2 cellular contexts compared by ENCODE assay signal in the genomic region with DNA sequence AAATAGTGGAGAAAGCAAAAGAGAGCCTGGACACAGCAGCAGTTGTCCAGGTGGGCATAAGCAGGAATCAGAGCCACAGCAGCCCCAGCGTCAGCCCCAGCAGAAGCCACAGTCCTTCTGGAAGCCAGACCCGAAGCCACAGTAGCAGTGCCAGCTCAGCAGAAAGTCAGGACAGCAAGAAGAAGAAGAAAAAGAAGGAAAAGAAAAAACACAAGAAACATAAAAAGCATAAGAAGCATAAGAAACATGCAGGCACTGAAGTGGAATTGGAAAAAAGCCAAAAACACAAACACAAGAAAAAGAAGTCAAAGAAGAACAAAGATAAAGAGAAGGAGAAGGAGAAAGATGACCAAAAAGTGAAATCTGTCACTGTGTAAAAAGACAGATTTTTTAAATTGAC.
TF ChIP-seq lines count a peak whose summit lies in the region.

No MANE protein-coding gene starts in this region.

TF ChIP-seq in HEK293, 187 proteins besides CTCF, POLR2A, EP300 and RAD21:
- peak; percentile 19; the same call in 1 of the 2 replicates for TF ChIP-seq ZNF2 (tag by site-specific recombination; IDR thresholded peaks at IDR 0.05)
- TF ChIP-seq, protein P1, sequence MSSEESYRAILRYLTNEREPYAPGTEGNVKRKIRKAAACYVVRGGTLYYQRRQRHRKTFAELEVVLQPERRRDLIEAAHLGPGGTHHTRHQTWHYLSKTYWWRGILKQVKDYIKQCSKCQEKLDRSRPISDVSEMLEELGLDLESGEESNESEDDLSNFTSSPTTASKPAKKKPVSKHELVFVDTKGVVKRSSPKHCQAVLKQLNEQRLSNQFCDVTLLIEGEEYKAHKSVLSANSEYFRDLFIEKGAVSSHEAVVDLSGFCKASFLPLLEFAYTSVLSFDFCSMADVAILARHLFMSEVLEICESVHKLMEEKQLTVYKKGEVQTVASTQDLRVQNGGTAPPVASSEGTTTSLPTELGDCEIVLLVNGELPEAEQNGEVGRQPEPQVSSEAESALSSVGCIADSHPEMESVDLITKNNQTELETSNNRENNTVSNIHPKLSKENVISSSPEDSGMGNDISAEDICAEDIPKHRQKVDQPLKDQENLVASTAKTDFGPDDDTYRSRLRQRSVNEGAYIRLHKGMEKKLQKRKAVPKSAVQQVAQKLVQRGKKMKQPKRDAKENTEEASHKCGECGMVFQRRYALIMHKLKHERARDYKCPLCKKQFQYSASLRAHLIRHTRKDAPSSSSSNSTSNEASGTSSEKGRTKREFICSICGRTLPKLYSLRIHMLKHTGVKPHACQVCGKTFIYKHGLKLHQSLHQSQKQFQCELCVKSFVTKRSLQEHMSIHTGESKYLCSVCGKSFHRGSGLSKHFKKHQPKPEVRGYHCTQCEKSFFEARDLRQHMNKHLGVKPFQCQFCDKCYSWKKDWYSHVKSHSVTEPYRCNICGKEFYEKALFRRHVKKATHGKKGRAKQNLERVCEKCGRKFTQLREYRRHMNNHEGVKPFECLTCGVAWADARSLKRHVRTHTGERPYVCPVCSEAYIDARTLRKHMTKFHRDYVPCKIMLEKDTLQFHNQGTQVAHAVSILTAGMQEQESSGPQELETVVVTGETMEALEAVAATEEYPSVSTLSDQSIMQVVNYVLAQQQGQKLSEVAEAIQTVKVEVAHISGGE (tag by site-specific recombination; conservative IDR thresholded peaks at IDR 0.05; ENCODE audit: low read depth): no peak
- peak; percentile 31; the same call in 1 of the 2 replicates for TF ChIP-seq ZNF366 (tag by site-specific recombination; conservative IDR thresholded peaks at IDR 0.05)

TF ChIP-seq in GM12878, 131 proteins besides CTCF, POLR2A, EP300 and RAD21:
- no peak for TF ChIP-seq GABPA (IDR thresholded peaks at IDR 0.05; ENCODE audit: low read depth)
- TF ChIP-seq ZNF274 (IDR thresholded peaks at IDR 0.05; ENCODE audit: insufficient read depth, insufficient read length): no peak
- TF ChIP-seq POLR2AphosphoS5 (IDR thresholded peaks at IDR 0.05; ENCODE audit: low read length): 0 out of 2 replicates have a peak, but pooled peaks have one; percentile 18
